Comparison of ENCODE assay signal across 11 cellular contexts in the genomic region with DNA sequence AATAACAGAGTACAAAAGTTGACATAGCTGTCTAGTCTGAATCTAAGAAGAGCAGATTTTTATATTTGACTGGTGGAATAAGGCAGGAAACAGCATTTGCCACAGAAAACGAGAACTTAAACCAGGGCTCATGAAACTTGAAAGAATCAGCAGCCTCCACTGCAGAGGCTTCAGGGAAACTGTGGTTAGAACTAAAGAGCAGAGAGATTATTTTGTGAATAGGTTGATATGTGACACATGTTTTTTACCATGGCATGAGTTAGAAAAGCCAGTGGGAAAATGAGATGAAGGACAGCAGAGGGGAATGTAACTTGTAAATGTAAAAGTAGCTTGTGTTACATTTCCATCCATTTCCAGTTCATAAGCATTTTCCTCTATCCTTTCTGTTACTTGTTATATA.
DNase-seq lines count a peak whose midpoint lies in the region; ATAC-seq and TF ChIP-seq lines count a peak whose summit lies in the region.
"Had no signal": no experiment of that assay in that cellular context is flagged by ENCODE, and none has a peak within 500 bp of the region (broad histone marks: within the 10 kb centered on the region; RNA-seq: fewer than 3 reads in every experiment).

No MANE protein-coding gene starts in this region.

- peak; percentile 15 for DNase-seq in activated CD4-positive, alpha-beta T cell treated with anti-CD3 and anti-CD28 coated beads for 48 hours
- DNase-seq in activated CD4-positive, alpha-beta T cell treated with anti-CD3 and anti-CD28 coated beads, Interleukin-2, amount 50 U/mL, for 1 hour = no peak
- DNase-seq in NB4 (ENCODE audit: low read depth) (peak; percentile 45), putamen (ENCODE audit: low spot score) (peak; percentile 16), 8988T (no peak), mammary epithelial cell (no peak)
- no peak for DNase-seq in effector CD8-positive, alpha-beta T cell (lab: John Stamatoyannopoulos, UW)
- DNase-seq: WERI-Rb-1 had no signal

- peak; percentile 68 for ATAC-seq in HG02840 (IDR thresholded peaks at IDR 0.05; ENCODE audit: low FRiP score, unreplicated experiment)
- ATAC-seq: A549 had no signal

- TF ChIP-seq CTCF in NB4 (IDR thresholded peaks at IDR 0.05; ENCODE audit: low read depth, low read length) = no peak
- no peak for TF ChIP-seq CTCF in mammary epithelial cell (conservative IDR thresholded peaks at IDR 0.05 in 1 of 2, IDR thresholded peaks at IDR 0.05 in 1 of 2; ENCODE audit: extremely low read depth in 1 of 2, insufficient read depth in 1 of 2, low read depth in 1 of 2, low read length in 2 of 2)

- no peak overlapping the region for H3K27ac ChIP-seq in mammary epithelial cell (ENCODE audit: insufficient read depth, low read depth, low read length)
- H3K27ac ChIP-seq: A549, thoracic aorta, WERI-Rb-1 had no signal

- H3K4me1 ChIP-seq in mammary epithelial cell (ENCODE audit: insufficient read depth, low read length) = peaks cover 10% of the 10 kb centered on the region
- H3K4me1 ChIP-seq: A549 had no signal

- H3K79me2 ChIP-seq in mammary epithelial cell (ENCODE audit: insufficient read depth, low read length) = no peaks in the 10 kb centered on the region

- H2AFZ ChIP-seq in mammary epithelial cell (ENCODE audit: low read depth, low read length) = no peak overlapping the region

- H3K27me3 ChIP-seq in mammary epithelial cell (ENCODE audit: insufficient read depth, low read length) = no peaks in the 10 kb centered on the region

- H3K4me2 ChIP-seq in mammary epithelial cell (ENCODE audit: insufficient read depth, low read depth, low read length) = no peak overlapping the region
- H3K4me2 ChIP-seq: A549 had no signal

- H3K36me3 ChIP-seq in mammary epithelial cell (ENCODE audit: insufficient read depth, low read length) = no peaks in the 10 kb centered on the region
- H3K36me3 ChIP-seq: thoracic aorta, WERI-Rb-1 had no signal

- intact Hi-C loops in mammary epithelial cell (cut with micrococcal nuclease) = no loop called here

- no peak for TF ChIP-seq POLR2A in NB4 (IDR thresholded peaks at IDR 0.05; ENCODE audit: extremely low read depth, insufficient read length)

- in situ Hi-C loops in mammary epithelial cell (cut with MboI; ENCODE audit: low sequenced_read_pairs in 2 of 2) = no loop called here

- dilution Hi-C loops in mammary epithelial cell (cut with HindIII; ENCODE audit: low sequenced_read_pairs) = no loop called here

- no peaks in the 10 kb centered on the region for H4K20me1 ChIP-seq in mammary epithelial cell (ENCODE audit: insufficient read depth, low read length)

- WGBS in mammary epithelial cell (ENCODE audit: low coverage, missing lambda C conversion rate) = 100% methylated on average over 1 of the region's 1 CpG

- no peak overlapping the region for H3K9ac ChIP-seq in mammary epithelial cell (ENCODE audit: insufficient read depth, low read length)

- no peaks in the 10 kb centered on the region for H3K9me3 ChIP-seq in mammary epithelial cell (replicated peaks; ENCODE audit: insufficient read depth, low read length)
- H3K9me3 ChIP-seq: A549, thoracic aorta had no signal

- CTCF ChIA-PET in mammary epithelial cell (lab: Charles Lee; ENCODE audit: low non-redundant PET) = interaction anchor here (0.7 kb wide), 1 partner anchor 33 kb away, joined by 7 read pairs; no protein-coding TSS in a partner anchor

- no TSS peak for BruUV-seq in mammary epithelial cell (replicated peaks; lab: Mats Ljungman, UMichigan)

- no peak overlapping the region for H3K4me3 ChIP-seq in NB4 (ENCODE audit: low read depth, low read length)
- H3K4me3 ChIP-seq in mammary epithelial cell (replicated peaks in 1 of 3; ENCODE audit: insufficient read depth in 1 of 3, low read depth in 2 of 3, low read length in 3 of 3) = no peak overlapping the region
- H3K4me3 ChIP-seq: A549, thoracic aorta had no signal

Comparison
In these comparisons a context has a peak if more than half of its experiments do, and no peak if none do; other contexts are left out.
1. DNase-seq: peak in activated CD4-positive, alpha-beta T cell treated with anti-CD3 and anti-CD28 coated beads for 48 hours (single experiment), NB4 (single experiment) and putamen (single experiment); none in activated CD4-positive, alpha-beta T cell treated with anti-CD3 and anti-CD28 coated beads, Interleukin-2, amount 50 U/mL, for 1 hour (single experiment), 8988T (single experiment), mammary epithelial cell (single experiment) and effector CD8-positive, alpha-beta T cell (single experiment).